17 cellular contexts compared by ENCODE assay signal in the genomic region with DNA sequence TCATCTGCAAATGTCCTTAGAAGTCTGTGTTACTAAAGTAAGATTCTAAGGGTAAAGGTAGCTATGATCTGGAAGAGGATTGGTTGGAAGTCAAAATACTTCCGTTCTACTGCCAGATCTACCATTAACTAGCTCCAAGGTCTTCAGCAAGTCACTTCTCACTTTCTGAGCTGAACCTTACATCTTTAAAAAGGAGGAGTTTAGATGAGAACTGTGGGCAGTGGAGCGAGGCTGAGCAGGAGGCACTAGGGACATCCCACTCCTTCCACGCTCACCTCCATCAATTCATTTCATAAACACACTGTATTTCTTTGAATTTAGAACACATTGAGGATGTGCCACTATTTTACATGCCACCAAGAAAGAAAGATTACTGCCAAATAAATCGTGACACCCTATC.
A peak's percentile ranks its signal among the peaks of the same experiment; 100 is the strongest.
DNase-seq lines count a peak whose midpoint lies in the region; ATAC-seq and TF ChIP-seq lines count a peak whose summit lies in the region.
"Had no signal": no experiment of that assay in that cellular context is flagged by ENCODE, and none has a peak within 500 bp of the region (broad histone marks: within the 10 kb centered on the region; RNA-seq: fewer than 3 reads in every experiment).

No MANE protein-coding gene starts in this region.

- no peak overlapping the region for H2BK15ac ChIP-seq in H9 (ENCODE audit: low read depth, low read length)

- no peak overlapping the region for H2AK5ac ChIP-seq in H9 (ENCODE audit: insufficient read length, low read length)

- H3K23me2 ChIP-seq in H9 (ENCODE audit: insufficient read length, low read depth, low read length, poor library complexity, severe bottlenecking): no peaks in the 10 kb centered on the region

- DNase-seq in DMS114 treated with DMSO at 0.1 percent for 48 hours (lab: John Stamatoyannopoulos, UW; ENCODE audit: unreplicated experiment): no peak
- DNase-seq in NCI-H2081 treated with DMSO at 0.1 percent for 48 hours (lab: John Stamatoyannopoulos, UW): no peak
- no peak for DNase-seq in H9
- DNase-seq: activated CD4-positive, alpha-beta T cell treated with anti-CD3 and anti-CD28 coated beads, Interleukin-2, amount 50 U/mL, for 1 hour; DND-41; gastrocnemius medialis; NCI-H146; NCI-H446; SHP77 treated with DMSO at 0.1 percent for 48 hours had no signal

- H3K36me3 Mint-ChIP-seq in H9 (ENCODE audit: insufficient read depth in 1 of 3, low read depth in 3 of 3): no peaks in the 10 kb centered on the region
- H3K36me3 Mint-ChIP-seq: memory B cell had no signal

- no peaks in the 10 kb centered on the region for H3K9me3 Mint-ChIP-seq in H9
- H3K9me3 Mint-ChIP-seq: central memory CD8-positive, alpha-beta T cell; memory B cell; nephron had no signal

- no peak overlapping the region for H4K5ac ChIP-seq in H9 (ENCODE audit: insufficient read length, low read depth, low read length)

- no peak overlapping the region for H2BK5ac ChIP-seq in H9 (ENCODE audit: insufficient read length, low read length)

- ATAC-seq in GM19328 (IDR thresholded peaks at IDR 0.05; ENCODE audit: unreplicated experiment): peak; percentile 41
- peak; percentile 32 for ATAC-seq in GM21723 (IDR thresholded peaks at IDR 0.05; ENCODE audit: unreplicated experiment)
- ATAC-seq in HG03095 (IDR thresholded peaks at IDR 0.05; ENCODE audit: unreplicated experiment): peak; percentile 46
- no peak for ATAC-seq in GM21381 (IDR thresholded peaks at IDR 0.05; ENCODE audit: unreplicated experiment)
- ATAC-seq: gastrocnemius medialis had no signal

- no peak overlapping the region for H3K27ac Mint-ChIP-seq in H9
- H3K27ac Mint-ChIP-seq: memory B cell, nephron had no signal

- H3K23ac ChIP-seq in H9 (ENCODE audit: insufficient read length, low read depth, low read length): no peak overlapping the region

- H3K18ac ChIP-seq in H9 (ENCODE audit: insufficient read length, low read depth, low read length): no peak overlapping the region

- H3K4me2 ChIP-seq in H9 (ENCODE audit: insufficient read depth, insufficient read length, low read length): no peak overlapping the region
- H3K4me2 ChIP-seq: BLaER1 had no signal

- H3K14ac ChIP-seq in H9 (ENCODE audit: insufficient read depth, low read length): no peak overlapping the region

- no peak overlapping the region for H3K9ac ChIP-seq in H9 (ENCODE audit: extremely low read depth, insufficient read length, low read length)
- H3K9ac ChIP-seq: BLaER1 had no signal

- WGBS in H9 (ENCODE audit: extremely low coverage, insufficient read length, low lambda C conversion rate): no CpG with 5 or more reads among the region's 4 CpGs

- H3K27me3 Mint-ChIP-seq in H9 (ENCODE audit: low read depth): no peaks in the 10 kb centered on the region
- H3K27me3 Mint-ChIP-seq: central memory CD8-positive, alpha-beta T cell; memory B cell had no signal

- H3K27ac ChIP-seq in H9 (ENCODE audit: insufficient read length, low read depth, low read length): no peak overlapping the region
- H3K27ac ChIP-seq: BLaER1, gastrocnemius medialis had no signal

- H3K4me3 Mint-ChIP-seq in H9: no peak overlapping the region
- H3K4me3 Mint-ChIP-seq: central memory CD8-positive, alpha-beta T cell; memory B cell; nephron had no signal

- no peaks in the 10 kb centered on the region for H3K27me3 ChIP-seq in H9 (ENCODE audit: insufficient read depth, low read length)
- H3K27me3 ChIP-seq: BLaER1, gastrocnemius medialis had no signal

- H4K8ac ChIP-seq in H9 (replicated peaks; ENCODE audit: insufficient read length, low read depth, low read length): no peak overlapping the region

- no peak overlapping the region for H3T11ph ChIP-seq in H9 (ENCODE audit: low read length)

- H3K4ac ChIP-seq in H9 (ENCODE audit: low read depth, low read length): no peak overlapping the region

- peaks cover 3 to 6% of the 10 kb centered on the region in 2 experiments; a peak in 1 of 4 replicates for H3K4me1 Mint-ChIP-seq in H9
- H3K4me1 Mint-ChIP-seq: central memory CD8-positive, alpha-beta T cell had no signal

- H2AFZ ChIP-seq in H9 (ENCODE audit: low read length): no peak overlapping the region

- H3K4me1 ChIP-seq in H9 (ENCODE audit: insufficient read depth, low read length): no peaks in the 10 kb centered on the region
- H3K4me1 ChIP-seq: gastrocnemius medialis had no signal

- H2BK12ac ChIP-seq in H9 (ENCODE audit: insufficient read length, low read depth, low read length): no peak overlapping the region

- no peak overlapping the region for H3K56ac ChIP-seq in H9 (ENCODE audit: insufficient read length, low read depth, low read length)

- H3K79me1 ChIP-seq in H9 (ENCODE audit: insufficient read depth, low read depth, low read length, poor library complexity, severe bottlenecking): no peaks in the 10 kb centered on the region

- H2BK120ac ChIP-seq in H9 (ENCODE audit: low read depth, low read length, poor library complexity, severe bottlenecking): no peak overlapping the region

- TF ChIP-seq CTCF in H9 (conservative IDR thresholded peaks at IDR 0.05): no peak

- no peak overlapping the region for H2BK20ac ChIP-seq in H9 (ENCODE audit: low read depth, low read length, poor library complexity, severe bottlenecking)

- no peaks in the 10 kb centered on the region for H3K9me3 ChIP-seq in H9 (ENCODE audit: control insufficient read depth, low read depth, low read length)
- H3K9me3 ChIP-seq: BLaER1, gastrocnemius medialis had no signal

- no peaks in the 10 kb centered on the region for H4K20me1 ChIP-seq in H9 (ENCODE audit: control insufficient read depth, insufficient read depth, insufficient read length)
- H4K20me1 ChIP-seq: BLaER1 had no signal

- no peaks in the 10 kb centered on the region for H3K79me2 ChIP-seq in H9 (ENCODE audit: insufficient read depth, low read length)

- H4K91ac ChIP-seq in H9 (ENCODE audit: insufficient read length, low read depth, low read length): no peak overlapping the region
